ENCODE assay signal across 8 cellular contexts in the genomic region with DNA sequence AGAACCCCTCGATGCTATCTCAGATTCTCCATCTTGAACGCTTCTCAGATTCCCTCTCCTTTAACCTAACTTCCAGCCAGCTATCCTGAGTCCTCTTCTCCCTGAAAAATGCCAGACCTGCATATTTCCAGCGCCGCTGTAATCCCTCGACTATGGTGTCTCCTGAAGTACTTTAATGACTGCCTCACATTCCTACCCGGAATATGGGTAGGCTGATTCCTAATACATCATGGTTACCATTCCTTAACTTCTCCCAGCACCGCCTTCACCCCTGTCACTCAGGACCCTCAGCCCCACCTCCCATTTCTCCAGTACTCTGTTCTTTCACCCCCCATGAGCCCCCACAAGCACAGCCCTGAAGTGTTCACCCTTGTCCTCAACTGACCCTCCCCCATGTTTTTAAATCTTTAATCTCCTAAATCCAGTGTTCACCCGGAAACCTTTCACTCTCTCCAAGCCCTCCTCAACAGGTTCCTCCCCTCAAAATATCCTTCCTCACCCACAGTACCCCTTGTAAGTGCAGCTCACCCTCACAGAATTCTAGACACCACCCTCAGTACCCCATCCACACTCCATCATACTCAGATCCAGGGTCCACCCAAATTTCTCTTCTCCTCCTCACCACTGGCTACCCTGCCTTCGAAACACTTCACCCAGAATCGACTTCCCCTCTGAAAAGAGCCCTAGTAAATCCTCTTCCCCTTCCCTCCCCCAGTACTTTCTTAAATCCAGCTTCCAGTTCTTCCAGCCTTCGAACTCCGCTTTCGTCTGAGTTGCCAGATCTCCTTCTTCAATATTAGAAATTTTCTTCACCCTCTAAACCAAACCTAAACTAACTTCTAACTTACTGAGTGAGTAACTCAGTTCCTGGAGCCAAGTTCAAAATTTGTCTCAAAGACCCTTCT. TPM values are rescaled to one million over a fixed set of nuclear protein-coding genes. Genes with fewer than 3 reads are reported as not detected.
A peak's percentile ranks its signal among the peaks of the same experiment; 100 is the strongest.
DNase-seq lines count a peak whose midpoint lies in the region; ATAC-seq and TF ChIP-seq lines count a peak whose summit lies in the region.

No MANE protein-coding gene starts in this region.

- H3K4me3 Mint-ChIP-seq in endodermal cell, result peak overlapping the region; percentile 96
- peak overlapping the region; percentile 92 for H3K4me3 Mint-ChIP-seq in natural killer cell

- DNase-seq in GM20000 (ENCODE audit: low spot score) (peak; percentile 22), Peyer's patch (no peak), endodermal cell (no peak), natural killer cell (no peak), midbrain (lab: John Stamatoyannopoulos, UW) (no peak), H4 (ENCODE audit: low spot score) (no peak)

- TF ChIP-seq CTCF in GM20000 (IDR thresholded peaks at IDR 0.05; ENCODE audit: extremely low read depth, missing control alignments) (no peak), Peyer's patch (IDR thresholded peaks at IDR 0.05) (no peak), endodermal cell (conservative IDR thresholded peaks at IDR 0.05) (no peak), natural killer cell (IDR thresholded peaks at IDR 0.05) (no peak)

- H3K4me1 Mint-ChIP-seq in endodermal cell (peaks cover 21% of the 10 kb centered on the region), natural killer cell (peaks cover 21 to 29% of the 10 kb centered on the region in 2 donors)

- peak overlapping the region; percentile 71 for H3K9ac ChIP-seq in endodermal cell (ENCODE audit: extremely low read depth, low read length, poor library complexity, severe bottlenecking)

- intact Hi-C loops in natural killer cell (cut with micrococcal nuclease), result no loop called here

- peak overlapping the region; percentile 95 to 100 (median 100) for H3K27ac ChIP-seq in Peyer's patch
- peak overlapping the region; percentile 71 for H3K27ac ChIP-seq in endodermal cell (ENCODE audit: low read depth, low read length)

- H3K4me1 ChIP-seq in Peyer's patch (peaks cover 0 to 24% (median 3%) of the 10 kb centered on the region in 4 donors), endodermal cell (ENCODE audit: control insufficient read depth, insufficient read depth, low read length) (no peaks in the 10 kb centered on the region)

- no peaks in the 10 kb centered on the region for H3K27me3 ChIP-seq in Peyer's patch
- no peaks in the 10 kb centered on the region for H3K27me3 ChIP-seq in endodermal cell (ENCODE audit: control insufficient read depth, insufficient read depth, low read length, poor library complexity, severe bottlenecking)

- no peak for TF ChIP-seq POLR2A in Peyer's patch (IDR thresholded peaks at IDR 0.05)

- H3K36me3 ChIP-seq in Peyer's patch (peaks cover 0 to 21% (median 0%) of the 10 kb centered on the region in 3 donors), endodermal cell (ENCODE audit: control insufficient read depth, insufficient read depth, low read length) (peaks cover 16% of the 10 kb centered on the region)

- peaks cover 7% of the 10 kb centered on the region for H3K27me3 Mint-ChIP-seq in endodermal cell (ENCODE audit: insufficient read depth)
- no peaks in the 10 kb centered on the region for H3K27me3 Mint-ChIP-seq in natural killer cell (ENCODE audit: low read depth in 2 of 2)

- H3K9me3 ChIP-seq in Peyer's patch (no peaks in the 10 kb centered on the region), endodermal cell (ENCODE audit: control insufficient read depth, low read length) (no peaks in the 10 kb centered on the region)

- H3K4me3 ChIP-seq in Peyer's patch, result peak overlapping the region; percentile 78 to 99 (median 97)
- H3K4me3 ChIP-seq in endodermal cell (ENCODE audit: low read length), result peak overlapping the region; percentile 89

- WGBS in endodermal cell (ENCODE audit: insufficient coverage in 1 of 2, insufficient read length in 1 of 2), 2 experiments, result 43 to 48% methylated on average over 13 of the region's 13 CpGs

- H3K27ac Mint-ChIP-seq in endodermal cell (peak overlapping the region; percentile 97), natural killer cell (peak overlapping the region; percentile 94 to 95)

- H3K9me3 Mint-ChIP-seq in endodermal cell, result no peaks in the 10 kb centered on the region
- H3K9me3 Mint-ChIP-seq in natural killer cell, result no peaks in the 10 kb centered on the region

- ATAC-seq in natural killer cell, result no peak
- ATAC-seq in HG03460 (IDR thresholded peaks at IDR 0.05; ENCODE audit: unreplicated experiment), result no peak
- ATAC-seq in GM18858 (IDR thresholded peaks at IDR 0.05; ENCODE audit: unreplicated experiment), result no peak

- H3K36me3 Mint-ChIP-seq in endodermal cell (ENCODE audit: low read depth), result peaks cover 13% of the 10 kb centered on the region
- H3K36me3 Mint-ChIP-seq in natural killer cell, result peaks cover 7% of the 10 kb centered on the region

RNA-seq across cellular contexts. Expression of a gene that starts 0.9 kb away (rescaled TPM):
- total RNA-seq in Peyer's patch (100 to 1,000 TPM in 1 of 4 donors, 10 to 100 TPM in 3; 23.1 to 134 (median 55.0) TPM), endodermal cell (10 to 100 TPM; 28.7 to 31.3 TPM), natural killer cell (10 to 100 TPM in 1 of 3 donors, 1 to 10 TPM in 2; 7.6 to 11.8 (median 9.0) TPM)
- polyA plus RNA-seq in endodermal cell (2013, experiment 1 of 2), result 18.8 TPM
- 19.3 TPM for polyA plus RNA-seq in endodermal cell (2013, experiment 2 of 2)
- 23.3 and 30.6 TPM in 2 replicates for total RNA-seq in H4 (2014; rRNA removed; shearing (Covaris generic))

RNA-seq across cellular contexts. Expression of a gene that starts 22.9 kb away (rescaled TPM):
- total RNA-seq in Peyer's patch, result 10 to 100 TPM; 12.1 to 45.3 (median 25.3) TPM
- 10 to 100 TPM; 64.4 to 74.2 TPM for total RNA-seq in endodermal cell
- polyA plus RNA-seq in endodermal cell (2013, experiment 1 of 2), result 74.3 TPM
- 62.1 TPM for polyA plus RNA-seq in endodermal cell (2013, experiment 2 of 2)
- total RNA-seq in natural killer cell, result 10 to 100 TPM; 39.6 to 49.7 (median 40.5) TPM
- total RNA-seq in H4 (2014; rRNA removed; shearing (Covaris generic)), result 86.8 and 87.1 TPM in 2 replicates

RNA-seq across cellular contexts. Expression of a gene that starts 40.8 kb away (rescaled TPM):
- 10 to 100 TPM; 16.2 to 50.3 (median 20.2) TPM for total RNA-seq in Peyer's patch
- 10 to 100 TPM; 59.1 to 74.7 TPM for total RNA-seq in endodermal cell
- polyA plus RNA-seq in endodermal cell (2013, experiment 1 of 2), result 96.3 TPM
- 78.8 TPM for polyA plus RNA-seq in endodermal cell (2013, experiment 2 of 2)
- 10 to 100 TPM; 48.6 to 70.4 (median 69.2) TPM for total RNA-seq in natural killer cell
- total RNA-seq in H4 (2014; rRNA removed; shearing (Covaris generic)), result 51.0 and 80.6 TPM in 2 replicates

RNA-seq across cellular contexts. Expression of a gene that starts 55.1 kb away (rescaled TPM):
- 10 to 100 TPM in 1 of 4 donors, 1 to 10 TPM in 2, not detected in 1; 4.7 to 12.8 (median 9.4) TPM for total RNA-seq in Peyer's patch
- 1 to 10 TPM; 1.7 to 2.3 TPM for total RNA-seq in endodermal cell
- not detected for polyA plus RNA-seq in endodermal cell (2013, experiment 1 of 2)
- polyA plus RNA-seq in endodermal cell (2013, experiment 2 of 2), result 0.12 TPM
- 10 to 100 TPM; 16.0 to 23.9 (median 20.5) TPM for total RNA-seq in natural killer cell
- total RNA-seq in H4 (2014; rRNA removed; shearing (Covaris generic)), result 0.60 and 2.4 TPM in 2 replicates
